25 cellular contexts compared by ENCODE assay signal in genomic region chrX:13933352-13933751, GRCh38.
"Had no signal": no experiment of that assay in that cellular context is flagged by ENCODE, and none has a peak within 500 bp of the region (broad histone marks: within the 10 kb centered on the region; RNA-seq: fewer than 3 reads in every experiment).

No MANE protein-coding gene starts in this region.

- H3K9me3 ChIP-seq: ascending aorta, lower lobe of right lung, right lobe of liver, thyroid gland, upper lobe of right lung had no signal

- H3K36me3 ChIP-seq: ascending aorta, brain microvascular endothelial cell, heart left ventricle, lower lobe of right lung, right lobe of liver, thyroid gland, upper lobe of right lung had no signal

- H3K4me1 ChIP-seq: ascending aorta, lower lobe of right lung, right lobe of liver, upper lobe of right lung had no signal

- H3K4me3 ChIP-seq: ascending aorta, heart left ventricle, lower lobe of right lung, right lobe of liver, thyroid gland, upper lobe of right lung had no signal

- H3K27me3 ChIP-seq: upper lobe of right lung had no signal

- H3K27ac ChIP-seq: ascending aorta, brain microvascular endothelial cell, heart left ventricle, lower lobe of right lung, right lobe of liver, thyroid gland, upper lobe of right lung, VCaP had no signal

- DNase-seq: activated CD4-positive, alpha-beta T cell treated with anti-CD3 and anti-CD28 coated beads for 48 hours; activated CD4-positive, alpha-beta T cell treated with anti-CD3 and anti-CD28 coated beads, Interleukin-2, amount 50 U/mL, for 48 hours; activated CD8-positive, alpha-beta memory T cell treated with anti-CD3 and anti-CD28 coated beads for 24 hours; activated effector memory CD4-positive, alpha-beta T cell treated with Interleukin-2 at 50 U/mL for 16 hours; activated naive CD4-positive, alpha-beta T cell treated with Interleukin-2 at 50 U/mL for 16 hours; brain microvascular endothelial cell; dermis blood vessel endothelial cell; effector memory CD4-positive, alpha-beta T cell; erythroblast; foreskin fibroblast; heart left ventricle; lower lobe of right lung; mesendoderm; natural killer cell; right lobe of liver; stimulated activated CD4-positive, alpha-beta T cell treated with anti-CD3 and anti-CD28 coated beads, Interleukin-2, amount 100 ng/mL, for 48 hours; stimulated activated naive CD4-positive, alpha-beta T cell treated with Interleukin-2 at 50 U/mL for 16 hours; SW 1271; T-helper 9 cell; thyroid gland; upper lobe of right lung had no signal

- ATAC-seq: activated CD4-positive, CD25-positive, alpha-beta regulatory T cell treated with anti-CD3 and anti-CD28 coated beads, Interleukin-2, amount 50 U/mL, for 24 hours; heart left ventricle; left lobe of liver; natural killer cell; right lobe of liver; upper lobe of right lung had no signal
